Comparison of ENCODE assay signal across 1 cellular context in the genomic region with DNA sequence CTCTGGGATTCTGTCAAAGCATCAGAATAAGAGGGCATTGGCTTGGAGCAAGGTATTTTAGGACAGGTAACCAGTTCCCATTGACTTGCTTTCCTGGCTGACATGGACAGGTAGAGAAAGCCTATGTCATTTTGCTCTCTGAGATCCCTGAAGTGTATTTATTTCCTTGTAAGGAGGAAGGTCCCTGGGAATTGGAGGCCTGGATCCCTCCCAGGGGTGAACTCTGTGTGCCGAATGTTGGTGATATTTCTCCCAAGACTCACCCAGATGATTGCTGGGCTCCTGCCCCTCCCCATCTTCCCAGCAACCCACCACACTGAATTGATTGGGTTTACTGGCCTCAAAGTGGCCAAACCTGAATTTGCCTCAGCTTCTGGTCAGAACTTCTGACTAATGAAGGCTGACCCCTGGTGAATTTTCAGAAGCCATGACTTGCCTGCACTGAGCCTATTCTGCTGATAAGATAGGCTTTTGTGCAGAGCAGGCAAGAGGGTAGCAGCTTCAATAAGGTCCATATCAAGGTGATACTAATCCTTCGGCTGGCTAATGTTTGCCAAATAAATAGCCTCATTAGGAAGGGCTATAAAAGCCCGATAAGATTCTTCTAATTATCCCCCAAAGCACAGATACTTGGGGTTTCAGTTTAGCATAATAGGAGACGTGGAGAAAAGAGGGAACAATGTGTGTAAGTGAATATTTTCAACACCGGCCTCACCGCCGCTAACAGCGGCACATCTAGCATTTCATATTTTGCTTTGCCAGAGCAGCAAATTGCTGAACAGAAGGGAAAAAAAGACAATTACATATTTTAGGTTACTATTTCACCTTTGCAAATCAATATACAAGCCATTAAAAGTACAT.
TF ChIP-seq lines count a peak whose summit lies in the region.

No MANE protein-coding gene starts in this region.

TF ChIP-seq in K562, 482 proteins besides CTCF, POLR2A, EP300 and RAD21 (continues in another document):
- TF ChIP-seq LCOR (CRISPR knock-in tag; IDR thresholded peaks at IDR 0.05) (0 out of 2 replicates have a peak, but pooled peaks have one; percentile 29), KHSRP (IDR thresholded peaks at IDR 0.05) (no peak), ARID4B (CRISPR knock-in tag; IDR thresholded peaks at IDR 0.05) (no peak), RAD51 (IDR thresholded peaks at IDR 0.05; ENCODE audit: borderline replicate concordance, low read depth) (no peak), FOS (IDR thresholded peaks at IDR 0.05; ENCODE audit: extremely low read depth, insufficient read length) (no peak), ZKSCAN1 (IDR thresholded peaks at IDR 0.05; ENCODE audit: low read depth, low read length) (peak; percentile 75; the same call in 1 of the 2 replicates), RUNX1 (IDR thresholded peaks at IDR 0.05; ENCODE audit: low read depth) (no peak), GABPB2 (CRISPR knock-in tag; conservative IDR thresholded peaks at IDR 0.05) (no peak), CHD7 (IDR thresholded peaks at IDR 0.05; ENCODE audit: low read depth, low read length) (no peak), AFF4 (CRISPR knock-in tag; IDR thresholded peaks at IDR 0.05) (0 out of 2 replicates have a peak, but pooled peaks have one; percentile 38), ZBTB33 (CRISPR knock-in tag; IDR thresholded peaks at IDR 0.05) (peak; percentile 42; the same call in 1 of the 2 replicates), CCNT2 (IDR thresholded peaks at IDR 0.05; ENCODE audit: borderline replicate concordance, extremely low read depth, insufficient read length, low read depth, low read length) (no peak), STAT5A (IDR thresholded peaks at IDR 0.05; ENCODE audit: borderline replicate concordance, low read length) (no peak), CHD4 (IDR thresholded peaks at IDR 0.05; ENCODE audit: insufficient read depth, insufficient replicate concordance, low read depth, low read length, poor library complexity, severe bottlenecking) (no peak), ZC3H4 (CRISPR knock-in tag; IDR thresholded peaks at IDR 0.05; ENCODE audit: borderline replicate concordance) (no peak), HIVEP1 (CRISPR knock-in tag; IDR thresholded peaks at IDR 0.05) (no peak), SETDB1 (IDR thresholded peaks at IDR 0.05; ENCODE audit: low read length) (no peak), DNMT1 (IDR thresholded peaks at IDR 0.05) (no peak), KAT2B (IDR thresholded peaks at IDR 0.05; ENCODE audit: low read depth, low read length) (no peak), ETS2 (tag; IDR thresholded peaks at IDR 0.05; ENCODE audit: borderline replicate concordance, poor library complexity, severe bottlenecking) (no peak)
- TF ChIP-seq, protein P1, sequence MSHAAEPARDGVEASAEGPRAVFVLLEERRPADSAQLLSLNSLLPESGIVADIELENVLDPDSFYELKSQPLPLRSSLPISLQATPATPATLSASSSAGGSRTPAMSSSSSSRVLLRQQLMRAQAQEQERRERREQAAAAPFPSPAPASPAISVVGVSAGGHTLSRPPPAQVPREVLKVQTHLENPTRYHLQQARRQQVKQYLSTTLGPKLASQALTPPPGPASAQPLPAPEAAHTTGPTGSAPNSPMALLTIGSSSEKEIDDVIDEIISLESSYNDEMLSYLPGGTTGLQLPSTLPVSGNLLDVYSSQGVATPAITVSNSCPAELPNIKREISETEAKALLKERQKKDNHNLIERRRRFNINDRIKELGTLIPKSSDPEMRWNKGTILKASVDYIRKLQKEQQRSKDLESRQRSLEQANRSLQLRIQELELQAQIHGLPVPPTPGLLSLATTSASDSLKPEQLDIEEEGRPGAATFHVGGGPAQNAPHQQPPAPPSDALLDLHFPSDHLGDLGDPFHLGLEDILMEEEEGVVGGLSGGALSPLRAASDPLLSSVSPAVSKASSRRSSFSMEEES (CRISPR knock-in tag; IDR thresholded peaks at IDR 0.05), result no peak
